Comparison of ENCODE assay signal across 2 cellular contexts in genomic region chr5:136216230-136216629, GRCh38.
TF ChIP-seq lines count a peak whose summit lies in the region.

No MANE protein-coding gene starts in this region.

TF ChIP-seq in HepG2, 621 proteins besides CTCF, POLR2A, EP300 and RAD21:
- TF ChIP-seq SOX13 (IDR thresholded peaks at IDR 0.05) (no peak), SOX13 (CRISPR knock-in tag; conservative IDR thresholded peaks at IDR 0.05 in 1 of 2, IDR thresholded peaks at IDR 0.05 in 1 of 2) (no peak), ZNF709 (CRISPR knock-in tag; IDR thresholded peaks at IDR 0.05) (no peak), RXRA (CRISPR knock-in tag; IDR thresholded peaks at IDR 0.05) (no peak), GPBP1L1 (CRISPR knock-in tag; IDR thresholded peaks at IDR 0.05) (no peak), HCFC1 (IDR thresholded peaks at IDR 0.05; ENCODE audit: low read depth, low read length) (no peak), ZSCAN30 (CRISPR knock-in tag; IDR thresholded peaks at IDR 0.05) (no peak), NFATC3 (CRISPR knock-in tag; IDR thresholded peaks at IDR 0.05) (no peak), MIER3 (CRISPR knock-in tag; IDR thresholded peaks at IDR 0.05; ENCODE audit: borderline replicate concordance) (no peak), FOXJ3 (CRISPR knock-in tag; IDR thresholded peaks at IDR 0.05; ENCODE audit: borderline replicate concordance) (no peak), RARG (CRISPR knock-in tag; IDR thresholded peaks at IDR 0.05; ENCODE audit: low read depth) (no peak), REL (CRISPR knock-in tag; conservative IDR thresholded peaks at IDR 0.05) (no peak), KMT2B (CRISPR knock-in tag; IDR thresholded peaks at IDR 0.05) (no peak), ZKSCAN5 (CRISPR knock-in tag; IDR thresholded peaks at IDR 0.05) (no peak), ZNF670 (CRISPR knock-in tag; IDR thresholded peaks at IDR 0.05; ENCODE audit: borderline replicate concordance) (no peak), IRF2 (CRISPR knock-in tag; IDR thresholded peaks at IDR 0.05) (no peak), ZHX2 (IDR thresholded peaks at IDR 0.05; ENCODE audit: low read depth) (no peak), ZHX2 (CRISPR knock-in tag; IDR thresholded peaks at IDR 0.05; ENCODE audit: borderline replicate concordance) (no peak), HHEX (CRISPR knock-in tag; IDR thresholded peaks at IDR 0.05) (no peak)
- TF ChIP-seq, protein P1, sequence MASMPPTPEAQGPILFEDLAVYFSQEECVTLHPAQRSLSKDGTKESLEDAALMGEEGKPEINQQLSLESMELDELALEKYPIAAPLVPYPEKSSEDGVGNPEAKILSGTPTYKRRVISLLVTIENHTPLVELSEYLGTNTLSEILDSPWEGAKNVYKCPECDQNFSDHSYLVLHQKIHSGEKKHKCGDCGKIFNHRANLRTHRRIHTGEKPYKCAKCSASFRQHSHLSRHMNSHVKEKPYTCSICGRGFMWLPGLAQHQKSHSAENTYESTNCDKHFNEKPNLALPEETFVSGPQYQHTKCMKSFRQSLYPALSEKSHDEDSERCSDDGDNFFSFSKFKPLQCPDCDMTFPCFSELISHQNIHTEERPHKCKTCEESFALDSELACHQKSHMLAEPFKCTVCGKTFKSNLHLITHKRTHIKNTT (CRISPR knock-in tag; IDR thresholded peaks at IDR 0.05), result no peak

TF ChIP-seq in WTC11, 78 proteins besides CTCF, POLR2A, EP300 and RAD21:
- TF ChIP-seq HMGA2 (CRISPR knock-in tag; IDR thresholded peaks at IDR 0.05) (no peak), TP53 (CRISPR knock-in tag; IDR thresholded peaks at IDR 0.05) (no peak), NFATC4 (CRISPR knock-in tag; IDR thresholded peaks at IDR 0.05) (no peak), OVOL2 (CRISPR knock-in tag; IDR thresholded peaks at IDR 0.05; ENCODE audit: borderline replicate concordance) (no peak), TEAD4 (CRISPR knock-in tag; IDR thresholded peaks at IDR 0.05) (no peak), KAT7 (CRISPR knock-in tag; IDR thresholded peaks at IDR 0.05; ENCODE audit: borderline replicate concordance) (no peak), FOXK1 (CRISPR knock-in tag; IDR thresholded peaks at IDR 0.05) (no peak), SOX15 (CRISPR knock-in tag; IDR thresholded peaks at IDR 0.05) (no peak)
- TF ChIP-seq, protein P2, sequence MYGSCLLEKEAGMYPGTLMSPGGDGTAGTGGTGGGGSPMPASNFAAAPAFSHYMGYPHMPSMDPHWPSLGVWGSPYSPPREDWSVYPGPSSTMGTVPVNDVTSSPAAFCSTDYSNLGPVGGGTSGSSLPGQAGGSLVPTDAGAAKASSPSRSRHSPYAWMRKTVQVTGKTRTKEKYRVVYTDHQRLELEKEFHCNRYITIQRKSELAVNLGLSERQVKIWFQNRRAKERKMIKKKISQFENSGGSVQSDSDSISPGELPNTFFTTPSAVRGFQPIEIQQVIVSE (CRISPR knock-in tag; IDR thresholded peaks at IDR 0.05; ENCODE audit: borderline replicate concordance), result no peak
